In genomic region chr17:72566671-72567484, GRCh38 we compare ENCODE assay signal across 1 cellular context.
TF ChIP-seq lines count a peak whose summit lies in the region.

No MANE protein-coding gene starts in this region.

TF ChIP-seq in IMR-90, 13 proteins besides CTCF, POLR2A, EP300 and RAD21:
- TF ChIP-seq RCOR1 (IDR thresholded peaks at IDR 0.05; ENCODE audit: insufficient replicate concordance, low read length) (no peak), NFE2L2 (IDR thresholded peaks at IDR 0.05; ENCODE audit: low read depth, low read length) (peak; percentile 78), MAFK (IDR thresholded peaks at IDR 0.05; ENCODE audit: low read depth, low read length) (peak; percentile 20; the same call in 1 of the 2 replicates), USF2 (IDR thresholded peaks at IDR 0.05; ENCODE audit: low read depth, low read length) (no peak)
